In genomic region chr6:158388727-158389126, GRCh38 we compare ENCODE assay signal across 18 cellular contexts.
"Had no signal": no experiment of that assay in that cellular context is flagged by ENCODE, and none has a peak within 500 bp of the region (broad histone marks: within the 10 kb centered on the region; RNA-seq: fewer than 3 reads in every experiment).

No MANE protein-coding gene starts in this region.

- H3K4me1 Mint-ChIP-seq: nephron progenitor cell had no signal

- DNase-seq: cortex of kidney; dorsolateral prefrontal cortex; effector CD8-positive, alpha-beta T cell; head of caudate nucleus; hippocampal formation; mesendoderm; naive thymus-derived CD4-positive, alpha-beta T cell; nephron progenitor cell; psoas muscle; retina; spleen; stimulated activated CD4-positive, alpha-beta T cell treated with anti-CD3 and anti-CD28 coated beads, Interleukin-15, amount 100 ng/mL, for 24 hours; stimulated activated CD4-positive, alpha-beta T cell treated with anti-CD3 and anti-CD28 coated beads, Interleukin-1b, Interleukin-23, amount 100 ng/mL, for 48 hours; stimulated activated CD4-positive, alpha-beta T cell treated with anti-CD3 and anti-CD28 coated beads, Interleukin-4, amount 100 ng/mL, for 24 hours; thyroid gland had no signal

- H3K27me3 Mint-ChIP-seq: naive thymus-derived CD4-positive, alpha-beta T cell; stimulated activated memory B cell treated with anti-CD40 and anti-IgM and Interleukin-4, amounts not matched to agents 10 μg/mL and 1 μg/mL and 100 μg/mL, for 72 hours; type B pancreatic cell had no signal

- H3K27ac Mint-ChIP-seq: naive thymus-derived CD4-positive, alpha-beta T cell; nephron progenitor cell; stimulated activated memory B cell treated with anti-CD40 and anti-IgM and Interleukin-4, amounts not matched to agents 10 μg/mL and 1 μg/mL and 100 μg/mL, for 72 hours; type B pancreatic cell had no signal

- H3K4me3 Mint-ChIP-seq: naive thymus-derived CD4-positive, alpha-beta T cell; nephron progenitor cell; stimulated activated memory B cell treated with anti-CD40 and anti-IgM and Interleukin-4, amounts not matched to agents 10 μg/mL and 1 μg/mL and 100 μg/mL, for 72 hours; type B pancreatic cell had no signal

- ATAC-seq: naive thymus-derived CD4-positive, alpha-beta T cell; psoas muscle; sciatic nerve; stimulated activated memory B cell treated with anti-CD40 and anti-IgM and Interleukin-4, amounts not matched to agents 10 μg/mL and 1 μg/mL and 100 μg/mL, for 72 hours had no signal
